In genomic region chr20:17077030-17077429, GRCh38 we compare ENCODE assay signal across 23 cellular contexts.
"Had no signal": no experiment of that assay in that cellular context is flagged by ENCODE, and none has a peak within 500 bp of the region (broad histone marks: within the 10 kb centered on the region; RNA-seq: fewer than 3 reads in every experiment).

No MANE protein-coding gene starts in this region.

- H3K4me3 ChIP-seq: ascending aorta had no signal

- H3K27me3 ChIP-seq: ascending aorta had no signal

- H3K27ac ChIP-seq: ascending aorta had no signal

- H3K4me1 Mint-ChIP-seq: activated naive CD8-positive, alpha-beta T cell treated with anti-CD3 and anti-CD28 coated beads, Interleukin-2, amount 50 U/mL, for 24 hours; brain; central memory CD8-positive, alpha-beta T cell had no signal

- H3K4me3 Mint-ChIP-seq: activated CD8-positive, alpha-beta T cell treated with anti-CD3 and anti-CD28 coated beads, Interleukin-2, amount 10 ng/mL, durations not matched to agents 7 days and 5 days; activated naive CD8-positive, alpha-beta T cell treated with anti-CD3 and anti-CD28 coated beads, Interleukin-2, amount 50 U/mL, for 24 hours; activated T-cell treated with anti-CD3 and anti-CD28 coated beads, Interleukin-2, amount 50 U/mL, for 24 hours; brain; central memory CD8-positive, alpha-beta T cell; T-helper 1 cell treated with Interleukin-12 subunit alpha and Interleukin-12 subunit beta and Interleukin-4 antibody, amounts not matched to agents 30 μg/mL and 1 μg/mL, for 36 hours had no signal

- ATAC-seq: activated CD4-positive, CD25-positive, alpha-beta regulatory T cell treated with anti-CD3 and anti-CD28 coated beads, Interleukin-2, amount 50 U/mL, for 24 hours; activated CD8-positive, alpha-beta T cell treated with anti-CD3 and anti-CD28 coated beads, Interleukin-2, amount 10 ng/mL, durations not matched to agents 7 days and 5 days; activated naive CD4-positive, alpha-beta T cell treated with anti-CD3 and anti-CD28 coated beads, Interleukin-2, amount 50 U/mL, for 72 hours; activated naive CD8-positive, alpha-beta T cell treated with anti-CD3 and anti-CD28 coated beads, Interleukin-2, amount 50 U/mL, for 24 hours; PC-3 had no signal

- H3K27me3 Mint-ChIP-seq: activated naive CD8-positive, alpha-beta T cell treated with anti-CD3 and anti-CD28 coated beads, Interleukin-2, amount 50 U/mL, for 24 hours; activated T-cell treated with anti-CD3 and anti-CD28 coated beads, Interleukin-2, amount 50 U/mL, for 24 hours; brain; central memory CD8-positive, alpha-beta T cell had no signal

- H3K4me1 ChIP-seq: ascending aorta had no signal

- DNase-seq: activated CD4-positive, alpha-beta T cell treated with anti-CD3 and anti-CD28 coated beads for 4 hours; activated CD8-positive, alpha-beta memory T cell treated with anti-CD3 and anti-CD28 coated beads, Interleukin-2, amount 50 U/mL, for 48 hours; activated CD8-positive, alpha-beta T cell treated with anti-CD3 and anti-CD28 coated beads, Interleukin-2, amount 10 ng/mL, durations not matched to agents 7 days and 5 days; activated effector memory CD4-positive, alpha-beta T cell treated with anti-CD3 and anti-CD28 coated beads, Interleukin-2, amount 50 U/mL, for 16 hours; activated naive CD4-positive, alpha-beta T cell treated with Interleukin-2 at 50 U/mL for 16 hours; activated naive CD8-positive, alpha-beta T cell treated with anti-CD3 and anti-CD28 coated beads, Interleukin-2, amount 50 U/mL, for 24 hours; activated T-cell treated with anti-CD3 and anti-CD28 coated beads, Interleukin-2, amount 50 U/mL, for 24 hours; amniotic stem cell; IMR-90; Kasumi-1; KBM-7; NCI-H1436; NCI-H187 treated with DMSO at 0.1 percent for 48 hours; NCI-H2081 treated with DMSO at 0.1 percent for 48 hours; NCI-H526; PC-3; SHP77 had no signal

- H3K9me3 Mint-ChIP-seq: activated T-cell treated with anti-CD3 and anti-CD28 coated beads, Interleukin-2, amount 50 U/mL, for 24 hours had no signal

- H3K9me3 ChIP-seq: ascending aorta had no signal

- H3K36me3 Mint-ChIP-seq: activated naive CD4-positive, alpha-beta T cell treated with anti-CD3 and anti-CD28 coated beads, Interleukin-2, amount 50 U/mL, for 72 hours; brain had no signal

- H3K36me3 ChIP-seq: ascending aorta had no signal
